In the genomic region with DNA sequence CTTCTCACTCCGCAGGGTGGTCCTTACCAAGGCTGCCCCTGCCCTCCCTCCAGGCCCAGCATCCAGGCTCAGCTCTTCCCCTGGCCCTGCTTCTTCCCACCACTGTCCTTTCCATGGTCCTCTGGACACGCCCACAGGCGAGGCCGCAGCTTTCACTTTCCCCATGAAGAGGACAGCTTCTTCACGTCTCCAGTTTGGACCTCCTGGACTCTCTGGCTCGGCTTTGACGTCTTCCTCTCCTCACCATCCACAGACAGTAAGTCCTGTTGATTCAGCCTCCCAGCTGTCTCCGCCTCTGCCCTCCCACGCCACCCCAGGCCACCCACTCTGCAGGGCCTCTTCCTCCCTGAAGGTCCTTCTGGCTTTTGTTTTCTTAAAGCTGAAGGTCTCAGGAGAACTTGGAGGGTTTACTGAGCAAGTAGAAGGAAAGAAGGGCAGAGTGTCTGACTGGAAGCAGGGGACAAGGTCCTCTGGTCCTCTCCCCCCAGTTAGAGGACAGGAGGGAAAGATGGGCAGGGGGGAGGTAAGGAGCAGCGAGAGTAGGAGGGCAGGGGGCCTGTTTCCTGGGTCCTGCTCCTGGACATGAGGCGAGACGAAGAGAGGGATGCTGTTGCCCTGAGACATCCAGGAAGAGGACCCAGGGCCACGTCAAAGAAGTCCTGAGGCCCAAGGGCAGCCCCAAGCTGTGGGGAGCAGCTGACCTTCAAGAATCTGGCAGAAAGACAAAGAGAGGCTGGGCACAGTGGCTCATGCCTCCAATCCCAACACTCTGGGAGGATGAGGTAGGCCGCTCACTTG, we compare ENCODE assay signal across 8 cellular contexts. TPM values are rescaled to one million over a fixed set of nuclear protein-coding genes. Genes with fewer than 3 reads are reported as not detected.
DNase-seq lines count a peak whose midpoint lies in the region; ATAC-seq and TF ChIP-seq lines count a peak whose summit lies in the region.

No MANE protein-coding gene starts in this region.

- intact Hi-C loops in activated T-helper 2 cell treated with anti-CD3 and anti-CD28 coated beads, Interferon-gamma antibody, Interleukin-2, Interleukin-4, amounts not matched to agents 10 μg/mL and 5 μg/mL and 100 μg/mL, durations not matched to agents 14 hours and 24 hours and 36 hours (cut with micrococcal nuclease) = loop anchor here (5.0 kb wide), 1 partner anchor 73 kb away; no protein-coding TSS in a partner anchor
- intact Hi-C loops in left lung (cut with DNase I) = loop anchor here in 1 of 2 donors (5.0 kb wide), 1 partner anchor 38 kb away; no protein-coding TSS in a partner anchor

- H3K4me3 ChIP-seq in HEK293 (ENCODE audit: low read depth, low read length) (no peak overlapping the region), left lung (peak overlapping the region; percentile 12 to 26)

- POLR2A ChIA-PET in HEK293 (lab: Yijun Ruan, JAX) = interaction anchor here (0.6 kb wide), 1 partner anchor 129 kb away, joined by 3 read pairs; no protein-coding TSS in a partner anchor

- peak overlapping the region; percentile 42 for H3K27ac Mint-ChIP-seq in activated T-helper 2 cell treated with anti-CD3 and anti-CD28 coated beads, Interferon-gamma antibody, Interleukin-2, Interleukin-4, amounts not matched to agents 10 μg/mL and 5 μg/mL and 100 μg/mL, durations not matched to agents 14 hours and 24 hours and 36 hours
- no peak overlapping the region for H3K27ac Mint-ChIP-seq in glutamatergic neuron (ENCODE audit: unreplicated experiment)

- H3K36me3 ChIP-seq in HEK293 (ENCODE audit: control insufficient read depth in 2 of 2, insufficient read depth in 1 of 2, low read length in 2 of 2) = no peaks in the 10 kb centered on the region
- H3K36me3 ChIP-seq in left lung = no peaks in the 10 kb centered on the region

- CTCF ChIA-PET in HEK293 (lab: Yijun Ruan, JAX) = interaction anchor here (0.5 to 0.6 kb wide), 3 partner anchors 8 to 334 kb away, joined by 3 read pairs; no protein-coding TSS in a partner anchor

- H3K4me1 ChIP-seq in HEK293 (ENCODE audit: control insufficient read depth, insufficient read depth, low read length) = no peaks in the 10 kb centered on the region
- H3K4me1 ChIP-seq in left lung = peaks cover 9 to 29% of the 10 kb centered on the region in 2 donors

- peak overlapping the region; percentile 71 for H3K4me3 Mint-ChIP-seq in activated T-helper 2 cell treated with anti-CD3 and anti-CD28 coated beads, Interferon-gamma antibody, Interleukin-2, Interleukin-4, amounts not matched to agents 10 μg/mL and 5 μg/mL and 100 μg/mL, durations not matched to agents 14 hours and 24 hours and 36 hours (ENCODE audit: low read depth)
- H3K4me3 Mint-ChIP-seq in glutamatergic neuron (ENCODE audit: unreplicated experiment) = no peak overlapping the region

- H3K9me3 ChIP-seq in HEK293 (ENCODE audit: control insufficient read depth, insufficient read depth, low read depth, low read length) (no peaks in the 10 kb centered on the region), left lung (peaks cover 0 to 13% of the 10 kb centered on the region in 2 donors)

- peaks cover 25% of the 10 kb centered on the region for H3K9me3 Mint-ChIP-seq in activated T-helper 2 cell treated with anti-CD3 and anti-CD28 coated beads, Interferon-gamma antibody, Interleukin-2, Interleukin-4, amounts not matched to agents 10 μg/mL and 5 μg/mL and 100 μg/mL, durations not matched to agents 14 hours and 24 hours and 36 hours
- H3K9me3 Mint-ChIP-seq in glutamatergic neuron (ENCODE audit: unreplicated experiment) = peaks cover 10% of the 10 kb centered on the region

- H3K27ac ChIP-seq in HEK293 (ENCODE audit: extremely low read depth, low read depth, low read length) = no peak overlapping the region
- H3K27ac ChIP-seq in left lung = peak overlapping the region; percentile 70 to 74

- no peak for DNase-seq in activated T-helper 2 cell treated with anti-CD3 and anti-CD28 coated beads, Interferon-gamma antibody, Interleukin-2, Interleukin-4, amounts not matched to agents 10 μg/mL and 5 μg/mL and 100 μg/mL, durations not matched to agents 14 hours and 24 hours and 36 hours (ENCODE audit: low spot score)
- DNase-seq in left lung (peak; percentile 77 to 90), stromal cell of bone marrow (ENCODE audit: low read depth) (peak; percentile 58), glutamatergic neuron (no peak), amniotic stem cell (lab: John Stamatoyannopoulos, UW) (no peak)

- peaks cover 0 to 5% of the 10 kb centered on the region in 2 donors for H3K27me3 ChIP-seq in left lung

- H3K4me1 Mint-ChIP-seq in activated T-helper 2 cell treated with anti-CD3 and anti-CD28 coated beads, Interferon-gamma antibody, Interleukin-2, Interleukin-4, amounts not matched to agents 10 μg/mL and 5 μg/mL and 100 μg/mL, durations not matched to agents 14 hours and 24 hours and 36 hours (ENCODE audit: low read depth) = peaks cover 33% of the 10 kb centered on the region
- H3K4me1 Mint-ChIP-seq in glutamatergic neuron (ENCODE audit: low read depth, unreplicated experiment) = peaks cover 1% of the 10 kb centered on the region

- peaks cover 19% of the 10 kb centered on the region for H3K36me3 Mint-ChIP-seq in activated T-helper 2 cell treated with anti-CD3 and anti-CD28 coated beads, Interferon-gamma antibody, Interleukin-2, Interleukin-4, amounts not matched to agents 10 μg/mL and 5 μg/mL and 100 μg/mL, durations not matched to agents 14 hours and 24 hours and 36 hours (ENCODE audit: low read depth)
- H3K36me3 Mint-ChIP-seq in glutamatergic neuron (ENCODE audit: unreplicated experiment) = peaks cover 17% of the 10 kb centered on the region

- TF ChIP-seq CTCF in HEK293 (tag by site-specific recombination; IDR thresholded peaks at IDR 0.05) (no peak), left lung (IDR thresholded peaks at IDR 0.05) (no peak), glutamatergic neuron (IDR thresholded peaks at IDR 0.05; ENCODE audit: partially characterized antibody, unreplicated experiment) (no peak)

- peaks cover 1% of the 10 kb centered on the region for H3K27me3 Mint-ChIP-seq in activated T-helper 2 cell treated with anti-CD3 and anti-CD28 coated beads, Interferon-gamma antibody, Interleukin-2, Interleukin-4, amounts not matched to agents 10 μg/mL and 5 μg/mL and 100 μg/mL, durations not matched to agents 14 hours and 24 hours and 36 hours (ENCODE audit: low read depth)
- H3K27me3 Mint-ChIP-seq in glutamatergic neuron (ENCODE audit: unreplicated experiment) = peaks cover 2% of the 10 kb centered on the region

- ATAC-seq in left lung (peak; percentile 74), SK-N-SH treated with all-trans-retinoic acid at 6 μM for 48 hours (no peak), HG03175 (IDR thresholded peaks at IDR 0.05; ENCODE audit: unreplicated experiment) (no peak)

TF ChIP-seq in HEK293, 187 proteins besides CTCF, POLR2A, EP300 and RAD21:
- TF ChIP-seq FEZF1 (tag by site-specific recombination; IDR thresholded peaks at IDR 0.05) (no peak), ELK4 (IDR thresholded peaks at IDR 0.05; ENCODE audit: borderline replicate concordance, low read depth, low read length) (no peak), KLF8 (tag by site-specific recombination; IDR thresholded peaks at IDR 0.05) (no peak), ZNF433 (tag by site-specific recombination; IDR thresholded peaks at IDR 0.05; ENCODE audit: low read depth) (no peak), ZNF175 (tag by site-specific recombination; IDR thresholded peaks at IDR 0.05) (no peak), KLF9 (tag by site-specific recombination; IDR thresholded peaks at IDR 0.05; ENCODE audit: low read depth) (no peak), EGR2 (tag by site-specific recombination; IDR thresholded peaks at IDR 0.05; ENCODE audit: low read depth) (peak; percentile 48; the same call in 1 of the 2 replicates), ZFHX2 (tag by site-specific recombination; conservative IDR thresholded peaks at IDR 0.05) (peak; percentile 61)

TF ChIP-seq in SK-N-SH treated with all-trans-retinoic acid at 6 μM for 48 hours, 23 proteins besides CTCF, POLR2A, EP300 and RAD21 (continues in another document):
- TF ChIP-seq OSR1 (CRISPR knock-in tag; IDR thresholded peaks at IDR 0.05) (no peak), ISL1 (CRISPR knock-in tag; IDR thresholded peaks at IDR 0.05) (no peak), TOX (CRISPR knock-in tag; IDR thresholded peaks at IDR 0.05; ENCODE audit: borderline replicate concordance) (no peak), ESRRG (CRISPR knock-in tag; IDR thresholded peaks at IDR 0.05) (no peak), ARNTL (CRISPR knock-in tag; IDR thresholded peaks at IDR 0.05; ENCODE audit: borderline replicate concordance, low read depth) (no peak)
- TF ChIP-seq, protein P1, sequence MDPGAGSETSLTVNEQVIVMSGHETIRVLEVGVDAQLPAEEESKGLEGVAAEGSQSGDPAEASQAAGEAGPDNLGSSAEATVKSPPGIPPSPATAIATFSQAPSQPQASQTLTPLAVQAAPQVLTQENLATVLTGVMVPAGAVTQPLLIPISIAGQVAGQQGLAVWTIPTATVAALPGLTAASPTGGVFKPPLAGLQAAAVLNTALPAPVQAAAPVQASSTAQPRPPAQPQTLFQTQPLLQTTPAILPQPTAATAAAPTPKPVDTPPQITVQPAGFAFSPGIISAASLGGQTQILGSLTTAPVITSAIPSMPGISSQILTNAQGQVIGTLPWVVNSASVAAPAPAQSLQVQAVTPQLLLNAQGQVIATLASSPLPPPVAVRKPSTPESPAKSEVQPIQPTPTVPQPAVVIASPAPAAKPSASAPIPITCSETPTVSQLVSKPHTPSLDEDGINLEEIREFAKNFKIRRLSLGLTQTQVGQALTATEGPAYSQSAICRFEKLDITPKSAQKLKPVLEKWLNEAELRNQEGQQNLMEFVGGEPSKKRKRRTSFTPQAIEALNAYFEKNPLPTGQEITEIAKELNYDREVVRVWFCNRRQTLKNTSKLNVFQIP (CRISPR knock-in tag; IDR thresholded peaks at IDR 0.05; ENCODE audit: borderline replicate concordance, low read depth) = no peak

RNA-seq across cellular contexts. Expression of gene NMUR1, which starts 24.7 kb away (rescaled TPM):
- 0.16 and 0.28 TPM in 2 replicates for total RNA-seq in activated T-helper 2 cell treated with anti-CD3 and anti-CD28 coated beads, Interferon-gamma antibody, Interleukin-2, Interleukin-4, amounts not matched to agents 10 μg/mL and 5 μg/mL and 100 μg/mL, durations not matched to agents 14 hours and 24 hours and 36 hours
- total RNA-seq in left lung (1 to 10 TPM in 1 of 2 donors, under 1 TPM in 1; 0.96 to 1.1 TPM), glutamatergic neuron (ENCODE audit: unreplicated experiment) (0.32 TPM)

RNA-seq across cellular contexts. Expression of gene TEX44, which starts 37.7 kb away (rescaled TPM):
- not detected in 2 replicates for total RNA-seq in activated T-helper 2 cell treated with anti-CD3 and anti-CD28 coated beads, Interferon-gamma antibody, Interleukin-2, Interleukin-4, amounts not matched to agents 10 μg/mL and 5 μg/mL and 100 μg/mL, durations not matched to agents 14 hours and 24 hours and 36 hours
- total RNA-seq in left lung (not detected), glutamatergic neuron (ENCODE audit: unreplicated experiment) (not detected)

Comparison
In these comparisons a context has a peak if more than half of its experiments do, and no peak if none do; other contexts are left out.
1. DNase-seq: peak in left lung (2 of 2) and stromal cell of bone marrow (single experiment); none in activated T-helper 2 cell treated with anti-CD3 and anti-CD28 coated beads, Interferon-gamma antibody, Interleukin-2, Interleukin-4, amounts not matched to agents 10 μg/mL and 5 μg/mL and 100 μg/mL, durations not matched to agents 14 hours and 24 hours and 36 hours (single experiment), glutamatergic neuron (single experiment) and amniotic stem cell (single experiment).